1 cellular context compared by ENCODE assay signal in the genomic region with DNA sequence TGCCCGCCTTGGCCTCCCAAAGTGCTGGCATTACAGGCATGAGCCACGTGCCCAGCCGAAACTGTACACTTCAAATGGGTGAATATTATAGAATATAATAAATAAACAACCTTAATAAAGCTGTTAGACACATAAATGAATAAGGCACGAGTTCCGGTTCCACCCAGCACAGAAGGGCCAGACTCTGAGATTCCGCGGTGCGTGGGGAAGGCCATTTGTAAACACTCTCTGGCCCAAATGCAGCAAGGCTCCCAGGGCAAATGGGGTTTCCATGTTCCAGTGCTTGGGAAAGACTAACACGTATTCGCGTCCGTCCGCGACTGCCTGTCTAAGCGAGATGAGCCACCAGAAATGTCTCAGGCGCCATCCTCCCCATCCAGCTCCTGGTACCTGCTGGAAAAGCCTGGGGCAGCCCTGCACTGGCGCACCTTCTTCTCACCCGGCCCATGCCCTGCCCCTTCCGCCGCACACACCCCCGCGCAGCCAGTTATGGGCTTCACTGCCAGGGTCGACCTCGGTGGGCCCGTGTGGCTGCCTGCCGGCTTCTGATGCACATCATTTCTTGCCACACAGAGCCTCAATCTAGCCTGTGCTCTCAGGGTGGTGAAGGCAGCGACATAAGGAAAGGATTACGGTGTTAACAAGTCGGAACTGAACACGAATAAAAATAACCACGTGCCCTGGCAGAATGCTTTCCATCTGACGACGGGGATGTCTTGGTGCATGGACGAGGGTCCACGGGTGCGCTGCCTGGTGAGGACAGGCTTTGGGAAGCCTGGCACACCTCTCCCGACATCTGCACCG.
A peak's percentile ranks its signal among the peaks of the same experiment; 100 is the strongest.
TF ChIP-seq lines count a peak whose summit lies in the region.

No MANE protein-coding gene starts in this region.

TF ChIP-seq in HepG2, 621 proteins besides CTCF, POLR2A, EP300 and RAD21:
- TF ChIP-seq HNRNPL (IDR thresholded peaks at IDR 0.05; ENCODE audit: low read depth, low read length) = 0 out of 2 replicates have a peak, but pooled peaks have one; percentile 14
- TF ChIP-seq TRIM24 (CRISPR knock-in tag; IDR thresholded peaks at IDR 0.05) = peak; percentile 70; the same call in 1 of the 2 replicates
- TF ChIP-seq GLI4 (CRISPR knock-in tag; IDR thresholded peaks at IDR 0.05; ENCODE audit: borderline replicate concordance) = no peak
- TF ChIP-seq ZNF281 (CRISPR knock-in tag; IDR thresholded peaks at IDR 0.05; ENCODE audit: borderline replicate concordance) = no peak
- TF ChIP-seq ZZZ3 (CRISPR knock-in tag; IDR thresholded peaks at IDR 0.05; ENCODE audit: borderline replicate concordance) = no peak
- 0 out of 2 replicates have a peak, but pooled peaks have one; percentile 12 for TF ChIP-seq ZNF768 (CRISPR knock-in tag; IDR thresholded peaks at IDR 0.05)
- no peak for TF ChIP-seq ATAD3A (CRISPR knock-in tag; IDR thresholded peaks at IDR 0.05)
- TF ChIP-seq, protein P1, sequence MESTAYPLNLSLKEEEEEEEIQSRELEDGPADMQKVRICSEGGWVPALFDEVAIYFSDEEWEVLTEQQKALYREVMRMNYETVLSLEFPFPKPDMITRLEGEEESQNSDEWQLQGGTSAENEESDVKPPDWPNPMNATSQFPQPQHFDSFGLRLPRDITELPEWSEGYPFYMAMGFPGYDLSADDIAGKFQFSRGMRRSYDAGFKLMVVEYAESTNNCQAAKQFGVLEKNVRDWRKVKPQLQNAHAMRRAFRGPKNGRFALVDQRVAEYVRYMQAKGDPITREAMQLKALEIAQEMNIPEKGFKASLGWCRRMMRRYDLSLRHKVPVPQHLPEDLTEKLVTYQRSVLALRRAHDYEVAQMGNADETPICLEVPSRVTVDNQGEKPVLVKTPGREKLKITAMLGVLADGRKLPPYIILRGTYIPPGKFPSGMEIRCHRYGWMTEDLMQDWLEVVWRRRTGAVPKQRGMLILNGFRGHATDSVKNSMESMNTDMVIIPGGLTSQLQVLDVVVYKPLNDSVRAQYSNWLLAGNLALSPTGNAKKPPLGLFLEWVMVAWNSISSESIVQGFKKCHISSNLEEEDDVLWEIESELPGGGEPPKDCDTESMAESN (CRISPR knock-in tag; conservative IDR thresholded peaks at IDR 0.05) = no peak
- no peak for TF ChIP-seq NR3C1 (CRISPR knock-in tag; IDR thresholded peaks at IDR 0.05)
- TF ChIP-seq, protein P2, sequence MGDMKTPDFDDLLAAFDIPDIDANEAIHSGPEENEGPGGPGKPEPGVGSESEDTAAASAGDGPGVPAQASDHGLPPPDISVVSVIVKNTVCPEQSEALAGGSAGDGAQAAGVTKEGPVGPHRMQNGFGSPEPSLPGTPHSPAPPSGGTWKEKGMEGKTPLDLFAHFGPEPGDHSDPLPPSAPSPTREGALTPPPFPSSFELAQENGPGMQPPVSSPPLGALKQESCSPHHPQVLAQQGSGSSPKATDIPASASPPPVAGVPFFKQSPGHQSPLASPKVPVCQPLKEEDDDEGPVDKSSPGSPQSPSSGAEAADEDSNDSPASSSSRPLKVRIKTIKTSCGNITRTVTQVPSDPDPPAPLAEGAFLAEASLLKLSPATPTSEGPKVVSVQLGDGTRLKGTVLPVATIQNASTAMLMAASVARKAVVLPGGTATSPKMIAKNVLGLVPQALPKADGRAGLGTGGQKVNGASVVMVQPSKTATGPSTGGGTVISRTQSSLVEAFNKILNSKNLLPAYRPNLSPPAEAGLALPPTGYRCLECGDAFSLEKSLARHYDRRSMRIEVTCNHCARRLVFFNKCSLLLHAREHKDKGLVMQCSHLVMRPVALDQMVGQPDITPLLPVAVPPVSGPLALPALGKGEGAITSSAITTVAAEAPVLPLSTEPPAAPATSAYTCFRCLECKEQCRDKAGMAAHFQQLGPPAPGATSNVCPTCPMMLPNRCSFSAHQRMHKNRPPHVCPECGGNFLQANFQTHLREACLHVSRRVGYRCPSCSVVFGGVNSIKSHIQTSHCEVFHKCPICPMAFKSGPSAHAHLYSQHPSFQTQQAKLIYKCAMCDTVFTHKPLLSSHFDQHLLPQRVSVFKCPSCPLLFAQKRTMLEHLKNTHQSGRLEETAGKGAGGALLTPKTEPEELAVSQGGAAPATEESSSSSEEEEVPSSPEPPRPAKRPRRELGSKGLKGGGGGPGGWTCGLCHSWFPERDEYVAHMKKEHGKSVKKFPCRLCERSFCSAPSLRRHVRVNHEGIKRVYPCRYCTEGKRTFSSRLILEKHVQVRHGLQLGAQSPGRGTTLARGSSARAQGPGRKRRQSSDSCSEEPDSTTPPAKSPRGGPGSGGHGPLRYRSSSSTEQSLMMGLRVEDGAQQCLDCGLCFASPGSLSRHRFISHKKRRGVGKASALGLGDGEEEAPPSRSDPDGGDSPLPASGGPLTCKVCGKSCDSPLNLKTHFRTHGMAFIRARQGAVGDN (CRISPR knock-in tag; IDR thresholded peaks at IDR 0.05) = peak; percentile 12
- TF ChIP-seq FOXC1 (CRISPR knock-in tag; IDR thresholded peaks at IDR 0.05; ENCODE audit: borderline replicate concordance) = 0 out of 2 replicates have a peak, but pooled peaks have one; percentile 12
- no peak for TF ChIP-seq ZNF841 (CRISPR knock-in tag; IDR thresholded peaks at IDR 0.05; ENCODE audit: borderline replicate concordance)
- no peak for TF ChIP-seq ZNF557 (CRISPR knock-in tag; IDR thresholded peaks at IDR 0.05)
- peak; percentile 62; the same call in 1 of the 2 replicates for TF ChIP-seq NFIB (CRISPR knock-in tag; IDR thresholded peaks at IDR 0.05; ENCODE audit: borderline replicate concordance)
- TF ChIP-seq, protein P3, sequence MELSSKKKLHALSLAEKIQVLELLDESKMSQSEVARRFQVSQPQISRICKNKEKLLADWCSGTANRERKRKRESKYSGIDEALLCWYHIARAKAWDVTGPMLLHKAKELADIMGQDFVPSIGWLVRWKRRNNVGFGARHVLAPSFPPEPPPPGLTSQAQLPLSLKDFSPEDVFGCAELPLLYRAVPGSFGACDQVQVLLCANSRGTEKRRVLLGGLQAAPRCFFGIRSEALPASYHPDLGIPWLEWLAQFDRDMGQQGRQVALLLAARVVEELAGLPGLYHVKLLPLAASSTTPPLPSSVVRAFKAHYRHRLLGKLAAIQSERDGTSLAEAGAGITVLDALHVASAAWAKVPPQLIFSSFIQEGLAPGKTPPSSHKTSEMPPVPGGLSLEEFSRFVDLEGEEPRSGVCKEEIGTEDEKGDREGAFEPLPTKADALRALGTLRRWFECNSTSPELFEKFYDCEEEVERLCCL (CRISPR knock-in tag; IDR thresholded peaks at IDR 0.05; ENCODE audit: borderline replicate concordance) = no peak
- TF ChIP-seq ZBTB33 (CRISPR knock-in tag; IDR thresholded peaks at IDR 0.05) = peak; percentile 71; the same call in 1 of the 2 replicates
- TF ChIP-seq ZNF839 (CRISPR knock-in tag; IDR thresholded peaks at IDR 0.05; ENCODE audit: borderline replicate concordance) = peak; percentile 57; the same call in 1 of the 2 replicates
- no peak for TF ChIP-seq ZNF780A (CRISPR knock-in tag; IDR thresholded peaks at IDR 0.05)
- peak; percentile 2 for TF ChIP-seq AGO1 (IDR thresholded peaks at IDR 0.05; ENCODE audit: low read depth, low read length, poor library complexity, severe bottlenecking)
- TF ChIP-seq ZNF550 (CRISPR knock-in tag; IDR thresholded peaks at IDR 0.05; ENCODE audit: borderline replicate concordance) = peak; percentile 44; the same call in 1 of the 2 replicates
- TF ChIP-seq, protein P4, sequence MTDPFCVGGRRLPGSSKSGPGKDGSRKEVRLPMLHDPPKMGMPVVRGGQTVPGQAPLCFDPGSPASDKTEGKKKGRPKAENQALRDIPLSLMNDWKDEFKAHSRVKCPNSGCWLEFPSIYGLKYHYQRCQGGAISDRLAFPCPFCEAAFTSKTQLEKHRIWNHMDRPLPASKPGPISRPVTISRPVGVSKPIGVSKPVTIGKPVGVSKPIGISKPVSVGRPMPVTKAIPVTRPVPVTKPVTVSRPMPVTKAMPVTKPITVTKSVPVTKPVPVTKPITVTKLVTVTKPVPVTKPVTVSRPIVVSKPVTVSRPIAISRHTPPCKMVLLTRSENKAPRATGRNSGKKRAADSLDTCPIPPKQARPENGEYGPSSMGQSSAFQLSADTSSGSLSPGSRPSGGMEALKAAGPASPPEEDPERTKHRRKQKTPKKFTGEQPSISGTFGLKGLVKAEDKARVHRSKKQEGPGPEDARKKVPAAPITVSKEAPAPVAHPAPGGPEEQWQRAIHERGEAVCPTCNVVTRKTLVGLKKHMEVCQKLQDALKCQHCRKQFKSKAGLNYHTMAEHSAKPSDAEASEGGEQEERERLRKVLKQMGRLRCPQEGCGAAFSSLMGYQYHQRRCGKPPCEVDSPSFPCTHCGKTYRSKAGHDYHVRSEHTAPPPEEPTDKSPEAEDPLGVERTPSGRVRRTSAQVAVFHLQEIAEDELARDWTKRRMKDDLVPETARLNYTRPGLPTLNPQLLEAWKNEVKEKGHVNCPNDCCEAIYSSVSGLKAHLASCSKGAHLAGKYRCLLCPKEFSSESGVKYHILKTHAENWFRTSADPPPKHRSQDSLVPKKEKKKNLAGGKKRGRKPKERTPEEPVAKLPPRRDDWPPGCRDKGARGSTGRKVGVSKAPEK (CRISPR knock-in tag; IDR thresholded peaks at IDR 0.05; ENCODE audit: borderline replicate concordance) = 0 out of 2 replicates have a peak, but pooled peaks have one; percentile 17
- 0 out of 2 replicates have a peak, but pooled peaks have one; percentile 25 for TF ChIP-seq KLF13 (CRISPR knock-in tag; IDR thresholded peaks at IDR 0.05)
- TF ChIP-seq SP4 (CRISPR knock-in tag; IDR thresholded peaks at IDR 0.05) = peak; percentile 60
- no peak for TF ChIP-seq KDM4B (CRISPR knock-in tag; IDR thresholded peaks at IDR 0.05)
- TF ChIP-seq ZNF772 (CRISPR knock-in tag; IDR thresholded peaks at IDR 0.05) = 0 out of 2 replicates have a peak, but pooled peaks have one; percentile 2
- TF ChIP-seq HNRNPLL (IDR thresholded peaks at IDR 0.05; ENCODE audit: low read depth, low read length, poor library complexity, severe bottlenecking) = peak; percentile 39
TF ChIP-seq in HepG2: peak in this region for 15.
